33 cellular contexts compared by ENCODE assay signal in genomic region chr11:7664867-7665266, GRCh38. TPM values are rescaled to one million over a fixed set of nuclear protein-coding genes. Genes with fewer than 3 reads are reported as not detected.
"Had no signal": no experiment of that assay in that cellular context is flagged by ENCODE, and none has a peak within 500 bp of the region (broad histone marks: within the 10 kb centered on the region; RNA-seq: fewer than 3 reads in every experiment).

No MANE protein-coding gene starts in this region.

- H3K4me3 ChIP-seq: ascending aorta, cardiac muscle cell had no signal

- H3K27ac ChIP-seq: ascending aorta, cardiac muscle cell, WERI-Rb-1 had no signal

- H3K27me3 Mint-ChIP-seq: activated CD4-positive, alpha-beta memory T cell treated with anti-CD3 and anti-CD28 coated beads, Interleukin-2, amount 10 ng/mL, durations not matched to agents 7 days and 5 days; activated CD4-positive, alpha-beta T cell treated with anti-CD3 and anti-CD28 coated beads for 36 hours; activated CD8-positive, alpha-beta memory T cell treated with anti-CD3 and anti-CD28 coated beads, Interleukin-2, amount 10 ng/mL, durations not matched to agents 7 days and 5 days; activated naive CD4-positive, alpha-beta T cell treated with anti-CD3 and anti-CD28 coated beads, Interleukin-2, amount 50 U/mL, for 24 hours; activated naive CD8-positive, alpha-beta T cell; activated naive CD8-positive, alpha-beta T cell treated with anti-CD3 and anti-CD28 coated beads, Interleukin-2, amount 10 ng/mL, durations not matched to agents 7 days and 5 days; activated naive CD8-positive, alpha-beta T cell treated with anti-CD3 and anti-CD28 coated beads, Interleukin-2, amount 50 U/mL, for 24 hours; brain; central memory CD8-positive, alpha-beta T cell had no signal

- H3K36me3 Mint-ChIP-seq: activated CD8-positive, alpha-beta memory T cell treated with anti-CD3 and anti-CD28 coated beads, Interleukin-2, amount 10 ng/mL, durations not matched to agents 7 days and 5 days; activated naive CD8-positive, alpha-beta T cell had no signal

- H3K4me1 ChIP-seq: ascending aorta had no signal

- H3K27me3 ChIP-seq: ascending aorta, cardiac muscle cell had no signal

- H3K9me3 Mint-ChIP-seq: activated CD4-positive, alpha-beta memory T cell treated with anti-CD3 and anti-CD28 coated beads, Interleukin-2, amount 10 ng/mL, durations not matched to agents 7 days and 5 days; activated naive CD4-positive, alpha-beta T cell treated with anti-CD3 and anti-CD28 coated beads, Interleukin-2, amount 10 ng/mL, durations not matched to agents 7 days and 5 days; activated naive CD4-positive, alpha-beta T cell treated with anti-CD3 and anti-CD28 coated beads, Interleukin-2, amount 50 U/mL, for 24 hours; activated naive CD8-positive, alpha-beta T cell treated with anti-CD3 and anti-CD28 coated beads, Interleukin-2, amount 10 ng/mL, durations not matched to agents 7 days and 5 days; activated naive CD8-positive, alpha-beta T cell treated with anti-CD3 and anti-CD28 coated beads, Interleukin-2, amount 50 U/mL, for 24 hours; activated T-cell treated with anti-CD3 and anti-CD28 coated beads, Interleukin-2, amount 50 U/mL, for 24 hours; activated T-helper 2 cell treated with anti-CD3 and anti-CD28 coated beads, Interferon-gamma antibody, Interleukin-2, Interleukin-4, amounts not matched to agents 10 μg/mL and 5 μg/mL and 100 μg/mL, durations not matched to agents 14 hours and 24 hours and 36 hours; central memory CD8-positive, alpha-beta T cell; T-helper 1 cell treated with Interleukin-12 subunit alpha and Interleukin-12 subunit beta and Interleukin-4 antibody, amounts not matched to agents 30 μg/mL and 1 μg/mL, for 36 hours; T-helper 2 cell treated with Interferon-gamma antibody and Interleukin-4, amounts not matched to agents 5 μg/mL and 100 μg/mL, for 36 hours had no signal

- H3K4me1 Mint-ChIP-seq: activated CD4-positive, alpha-beta memory T cell treated with anti-CD3 and anti-CD28 coated beads, Interleukin-2, amount 10 ng/mL, durations not matched to agents 7 days and 5 days; activated CD8-positive, alpha-beta memory T cell treated with anti-CD3 and anti-CD28 coated beads, Interleukin-2, amount 10 ng/mL, durations not matched to agents 7 days and 5 days; activated naive CD4-positive, alpha-beta T cell treated with anti-CD3 and anti-CD28 coated beads, Interleukin-2, amount 10 ng/mL, durations not matched to agents 7 days and 5 days; activated naive CD4-positive, alpha-beta T cell treated with anti-CD3 and anti-CD28 coated beads, Interleukin-2, amount 50 U/mL, for 24 hours; activated naive CD8-positive, alpha-beta T cell treated with anti-CD3 and anti-CD28 coated beads, Interleukin-2, amount 50 U/mL, for 24 hours had no signal

- H3K36me3 ChIP-seq: cardiac muscle cell, WERI-Rb-1 had no signal

- H3K4me3 Mint-ChIP-seq: activated CD4-positive, alpha-beta memory T cell treated with anti-CD3 and anti-CD28 coated beads, Interleukin-2, amount 10 ng/mL, durations not matched to agents 7 days and 5 days; activated CD4-positive, alpha-beta T cell treated with anti-CD3 and anti-CD28 coated beads for 36 hours; activated CD8-positive, alpha-beta memory T cell treated with anti-CD3 and anti-CD28 coated beads, Interleukin-2, amount 10 ng/mL, durations not matched to agents 7 days and 5 days; activated CD8-positive, alpha-beta T cell treated with anti-CD3 and anti-CD28 coated beads, Interleukin-2, amount 10 ng/mL, durations not matched to agents 7 days and 5 days; activated naive CD4-positive, alpha-beta T cell treated with anti-CD3 and anti-CD28 coated beads, Interleukin-2, amount 10 ng/mL, durations not matched to agents 7 days and 5 days; activated naive CD4-positive, alpha-beta T cell treated with anti-CD3 and anti-CD28 coated beads, Interleukin-2, amount 50 U/mL, for 24 hours; activated naive CD8-positive, alpha-beta T cell; activated naive CD8-positive, alpha-beta T cell treated with anti-CD3 and anti-CD28 coated beads, Interleukin-2, amount 10 ng/mL, durations not matched to agents 7 days and 5 days; activated naive CD8-positive, alpha-beta T cell treated with anti-CD3 and anti-CD28 coated beads, Interleukin-2, amount 50 U/mL, for 24 hours; activated T-cell treated with anti-CD3 and anti-CD28 coated beads, Interleukin-2, amount 50 U/mL, for 24 hours; brain; central memory CD8-positive, alpha-beta T cell; T-helper 1 cell treated with Interleukin-12 subunit alpha and Interleukin-12 subunit beta and Interleukin-4 antibody, amounts not matched to agents 30 μg/mL and 1 μg/mL, for 36 hours; T-helper 2 cell treated with Interferon-gamma antibody and Interleukin-4, amounts not matched to agents 5 μg/mL and 100 μg/mL, for 36 hours; WTC11 had no signal

- DNase-seq: activated CD4-positive, alpha-beta memory T cell treated with anti-CD3 and anti-CD28 coated beads, Interleukin-2, amount 10 ng/mL, durations not matched to agents 7 days and 5 days; activated CD4-positive, alpha-beta T cell treated with anti-CD3 and anti-CD28 coated beads for 1 hour; activated CD4-positive, alpha-beta T cell treated with anti-CD3 and anti-CD28 coated beads for 36 hours; activated CD4-positive, alpha-beta T cell treated with anti-CD3 and anti-CD28 coated beads for 48 hours; activated CD4-positive, alpha-beta T cell treated with anti-CD3 and anti-CD28 coated beads, Interleukin-2, amount 50 U/mL, for 1 hour; activated CD4-positive, alpha-beta T cell treated with anti-CD3 and anti-CD28 coated beads, Interleukin-2, amount 50 U/mL, for 48 hours; activated CD4-positive, CD25-positive, alpha-beta regulatory T cell; activated CD8-positive, alpha-beta memory T cell treated with anti-CD3 and anti-CD28 coated beads for 24 hours; activated CD8-positive, alpha-beta memory T cell treated with anti-CD3 and anti-CD28 coated beads, Interleukin-2, amount 10 ng/mL, durations not matched to agents 7 days and 5 days; activated CD8-positive, alpha-beta memory T cell treated with anti-CD3 and anti-CD28 coated beads, Interleukin-2, amount 50 U/mL, for 48 hours; activated CD8-positive, alpha-beta T cell treated with anti-CD3 and anti-CD28 coated beads, Interleukin-2, amount 10 ng/mL, durations not matched to agents 7 days and 5 days; activated effector memory CD4-positive, alpha-beta T cell treated with Interleukin-2 at 50 U/mL for 16 hours; activated gamma-delta T cell; activated naive CD4-positive, alpha-beta T cell treated with anti-CD3 and anti-CD28 coated beads, Interleukin-2, amount 10 ng/mL, durations not matched to agents 7 days and 5 days; activated naive CD4-positive, alpha-beta T cell treated with Interleukin-2 at 50 U/mL for 16 hours; activated naive CD8-positive, alpha-beta T cell treated with anti-CD3 and anti-CD28 coated beads, Interleukin-2, amount 10 ng/mL, durations not matched to agents 7 days and 5 days; activated naive CD8-positive, alpha-beta T cell treated with anti-CD3 and anti-CD28 coated beads, Interleukin-2, amount 50 U/mL, for 24 hours; activated T-cell treated with anti-CD3 and anti-CD28 coated beads, Interleukin-2, amount 50 U/mL, for 24 hours; activated T-cell treated with anti-CD3 and anti-CD28 coated beads, Interleukin-2, amount 50 U/mL, for 48 hours; T-helper 1 cell; T-helper 2 cell; T-helper 9 cell; WERI-Rb-1 had no signal

- H3K9me3 ChIP-seq: ascending aorta had no signal

- H3K27ac Mint-ChIP-seq: activated CD4-positive, alpha-beta memory T cell treated with anti-CD3 and anti-CD28 coated beads, Interleukin-2, amount 10 ng/mL, durations not matched to agents 7 days and 5 days; activated CD4-positive, alpha-beta T cell treated with anti-CD3 and anti-CD28 coated beads for 36 hours; activated CD8-positive, alpha-beta memory T cell treated with anti-CD3 and anti-CD28 coated beads, Interleukin-2, amount 10 ng/mL, durations not matched to agents 7 days and 5 days; activated CD8-positive, alpha-beta T cell treated with anti-CD3 and anti-CD28 coated beads, Interleukin-2, amount 10 ng/mL, durations not matched to agents 7 days and 5 days; activated naive CD4-positive, alpha-beta T cell treated with anti-CD3 and anti-CD28 coated beads, Interleukin-2, amount 10 ng/mL, durations not matched to agents 7 days and 5 days; activated naive CD4-positive, alpha-beta T cell treated with anti-CD3 and anti-CD28 coated beads, Interleukin-2, amount 50 U/mL, for 24 hours; activated naive CD8-positive, alpha-beta T cell; activated naive CD8-positive, alpha-beta T cell treated with anti-CD3 and anti-CD28 coated beads, Interleukin-2, amount 10 ng/mL, durations not matched to agents 7 days and 5 days; activated naive CD8-positive, alpha-beta T cell treated with anti-CD3 and anti-CD28 coated beads, Interleukin-2, amount 50 U/mL, for 24 hours; activated T-cell treated with anti-CD3 and anti-CD28 coated beads, Interleukin-2, amount 50 U/mL, for 24 hours; brain; T-helper 1 cell treated with Interleukin-12 subunit alpha and Interleukin-12 subunit beta and Interleukin-4 antibody, amounts not matched to agents 30 μg/mL and 1 μg/mL, for 36 hours; T-helper 2 cell treated with Interferon-gamma antibody and Interleukin-4, amounts not matched to agents 5 μg/mL and 100 μg/mL, for 36 hours; WTC11 had no signal

RNA-seq across cellular contexts. Expression of gene OVCH2, which starts 41.4 kb away (rescaled TPM):
- total RNA-seq: activated CD4-positive, alpha-beta memory T cell treated with anti-CD3 and anti-CD28 coated beads, Interleukin-2, amount 10 ng/mL, durations not matched to agents 7 days and 5 days; activated CD4-positive, alpha-beta T cell treated with anti-CD3 and anti-CD28 coated beads for 36 hours; activated CD8-positive, alpha-beta memory T cell treated with anti-CD3 and anti-CD28 coated beads, Interleukin-2, amount 10 ng/mL, durations not matched to agents 7 days and 5 days; activated CD8-positive, alpha-beta T cell treated with anti-CD3 and anti-CD28 coated beads, Interleukin-2, amount 10 ng/mL, durations not matched to agents 7 days and 5 days; activated naive CD8-positive, alpha-beta T cell treated with anti-CD3 and anti-CD28 coated beads, Interleukin-2, amount 10 ng/mL, durations not matched to agents 7 days and 5 days; activated T-helper 2 cell treated with anti-CD3 and anti-CD28 coated beads, Interferon-gamma antibody, Interleukin-2, Interleukin-4, amounts not matched to agents 10 μg/mL and 5 μg/mL and 100 μg/mL, durations not matched to agents 14 hours and 24 hours and 36 hours; ascending aorta; cardiac muscle cell had no signal
